Comparison of ENCODE assay signal across 12 cellular contexts in the genomic region with DNA sequence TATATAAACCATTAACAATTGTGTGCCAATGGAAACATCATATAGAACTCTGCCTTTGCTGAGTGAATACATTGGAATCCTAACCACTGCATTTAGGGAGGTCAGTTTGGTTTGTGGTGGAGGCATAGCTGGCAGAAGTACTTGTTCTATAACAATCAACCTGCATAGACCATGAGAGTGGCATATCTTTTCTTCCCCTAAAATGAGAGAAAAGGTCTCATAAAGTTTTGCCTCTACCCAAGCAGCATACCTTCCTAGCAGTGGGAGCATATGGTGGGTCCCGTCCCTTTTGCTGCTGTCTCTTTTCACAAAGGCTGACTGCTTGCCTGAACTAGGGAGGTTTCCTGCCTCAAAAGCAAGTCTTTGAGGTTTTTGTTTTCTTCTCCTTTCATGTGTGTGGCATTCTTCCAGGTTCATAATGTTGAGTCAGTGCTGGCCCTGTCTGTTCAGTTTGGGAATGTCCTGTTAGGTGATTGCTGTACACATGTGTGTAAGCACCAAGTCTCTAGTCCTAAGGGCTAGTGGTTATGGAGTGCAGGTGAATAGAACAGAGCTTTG.
DNase-seq lines count a peak whose midpoint lies in the region; ATAC-seq and TF ChIP-seq lines count a peak whose summit lies in the region.
"Had no signal": no experiment of that assay in that cellular context is flagged by ENCODE, and none has a peak within 500 bp of the region (broad histone marks: within the 10 kb centered on the region; RNA-seq: fewer than 3 reads in every experiment).

No MANE protein-coding gene starts in this region.

- H3K36me3 ChIP-seq in fibroblast of lung (ENCODE audit: control insufficient read depth, insufficient read depth, low read length), result no peaks in the 10 kb centered on the region

- H3K36me3 Mint-ChIP-seq in HFFc6 (ENCODE audit: low read depth), result peaks cover 40% of the 10 kb centered on the region
- H3K36me3 Mint-ChIP-seq in T-helper 2 cell treated with Interferon-gamma antibody and Interleukin-4, amounts not matched to agents 5 μg/mL and 100 μg/mL, for 36 hours (ENCODE audit: low read depth), result peaks cover 83% of the 10 kb centered on the region

- H3K4me3 ChIP-seq in fibroblast of lung (replicated peaks in 1 of 4; ENCODE audit: control extremely low read depth in 1 of 4, insufficient read depth in 1 of 4, low read depth in 3 of 4, low read length in 4 of 4), result no peak overlapping the region

- peaks cover 33% of the 10 kb centered on the region for H3K4me1 ChIP-seq in fibroblast of lung (ENCODE audit: control insufficient read depth, extremely low read depth, insufficient read depth, low read length)

- peak overlapping the region; percentile 78; the same call in 1 of the 2 replicates for H3K4me3 Mint-ChIP-seq in HFFc6
- peak overlapping the region; percentile 67 for H3K4me3 Mint-ChIP-seq in T-helper 2 cell treated with Interferon-gamma antibody and Interleukin-4, amounts not matched to agents 5 μg/mL and 100 μg/mL, for 36 hours

- H3K9me3 Mint-ChIP-seq in HFFc6, result no peaks in the 10 kb centered on the region
- H3K9me3 Mint-ChIP-seq in T-helper 2 cell treated with Interferon-gamma antibody and Interleukin-4, amounts not matched to agents 5 μg/mL and 100 μg/mL, for 36 hours, result no peaks in the 10 kb centered on the region

- no peak overlapping the region for H3K9ac ChIP-seq in fibroblast of lung (ENCODE audit: insufficient read depth, low read length)

- no peak overlapping the region for H3K4me2 ChIP-seq in fibroblast of lung (ENCODE audit: extremely low read depth, insufficient read depth, low read length)

- ATAC-seq in Right ventricle myocardium superior (ENCODE audit: poor library complexity) (no peak), GM21367 (IDR thresholded peaks at IDR 0.05; ENCODE audit: unreplicated experiment) (no peak)

- H4K20me1 ChIP-seq in fibroblast of lung (ENCODE audit: control insufficient read depth, extremely low read depth, insufficient read depth, low read length), result no peaks in the 10 kb centered on the region

- peak overlapping the region; percentile 78 for H3K27ac ChIP-seq in fibroblast of lung (ENCODE audit: insufficient read depth, low read length)

- no peaks in the 10 kb centered on the region for H3K9me3 ChIP-seq in fibroblast of lung (ENCODE audit: control insufficient read depth, insufficient read depth, low read depth, low read length)

- TF ChIP-seq CTCF in HFFc6 (IDR thresholded peaks at IDR 0.05) (no peak), fibroblast of lung (conservative IDR thresholded peaks at IDR 0.05 in 1 of 2, IDR thresholded peaks at IDR 0.05 in 1 of 2; ENCODE audit: low read depth in 1 of 2, low read length in 2 of 2) (no peak)

- peaks cover 15% of the 10 kb centered on the region for H3K79me2 ChIP-seq in fibroblast of lung (ENCODE audit: control insufficient read depth, insufficient read depth, low read length)

- peaks cover 80% of the 10 kb centered on the region for H3K4me1 Mint-ChIP-seq in HFFc6 (ENCODE audit: low read depth)
- peaks cover 84% of the 10 kb centered on the region for H3K4me1 Mint-ChIP-seq in T-helper 2 cell treated with Interferon-gamma antibody and Interleukin-4, amounts not matched to agents 5 μg/mL and 100 μg/mL, for 36 hours (ENCODE audit: low read depth)

- in situ Hi-C loops in ACHN (cut with HindIII; ENCODE audit: low pct_ligation_motif_present, low pct_unique_long_range_greater_than_20kb, low sequenced_read_pairs), result no loop called here

- no peak overlapping the region for H2AFZ ChIP-seq in fibroblast of lung (ENCODE audit: low read length)

- no peaks in the 10 kb centered on the region for H3K27me3 Mint-ChIP-seq in HFFc6 (ENCODE audit: insufficient read depth)
- H3K27me3 Mint-ChIP-seq in T-helper 2 cell treated with Interferon-gamma antibody and Interleukin-4, amounts not matched to agents 5 μg/mL and 100 μg/mL, for 36 hours (ENCODE audit: low read depth), result no peaks in the 10 kb centered on the region

- DNase-seq in ACHN (peak; percentile 80), HFFc6 (peak; percentile 81), fibroblast of lung (ENCODE audit: low read depth in 2 of 2) (peak; percentile 88 to 95), GDM1 (lab: John Stamatoyannopoulos, UW) (no peak), Right ventricle myocardium superior (no peak), middle frontal gyrus (ENCODE audit: extremely low spot score, low spot score) (no peak)
- no peak for DNase-seq in T-helper 2 cell treated with Interferon-gamma antibody and Interleukin-4, amounts not matched to agents 5 μg/mL and 100 μg/mL, for 36 hours (ENCODE audit: low spot score)
- DNase-seq: caudate nucleus, COR-L47, NCI-H1048 had no signal

- H3K27me3 ChIP-seq in fibroblast of lung (ENCODE audit: control insufficient read depth, insufficient read depth, low read length), result no peaks in the 10 kb centered on the region

- peak overlapping the region; percentile 81 for H3K27ac Mint-ChIP-seq in HFFc6
- H3K27ac Mint-ChIP-seq in T-helper 2 cell treated with Interferon-gamma antibody and Interleukin-4, amounts not matched to agents 5 μg/mL and 100 μg/mL, for 36 hours, result peak overlapping the region; percentile 84
- H3K27ac Mint-ChIP-seq: progenitor cell of endocrine pancreas had no signal

- intact Hi-C loops in Right ventricle myocardium superior (cut with DNase I), result no loop called here

Comparison
In these comparisons a context has a peak if more than half of its experiments do, and no peak if none do; other contexts are left out.
1. DNase-seq: peak in ACHN (single experiment), HFFc6 (single experiment) and fibroblast of lung (2 of 2); none in T-helper 2 cell treated with Interferon-gamma antibody and Interleukin-4, amounts not matched to agents 5 μg/mL and 100 μg/mL, for 36 hours (single experiment), GDM1 (single experiment), Right ventricle myocardium superior (single experiment) and middle frontal gyrus (single experiment).